8 cellular contexts compared by ENCODE assay signal in genomic region chr1:149885364-149886111, GRCh38. TPM values are rescaled to one million over a fixed set of nuclear protein-coding genes. Genes with fewer than 3 reads are reported as not detected.
DNase-seq lines count a peak whose midpoint lies in the region; ATAC-seq and TF ChIP-seq lines count a peak whose summit lies in the region.

No MANE protein-coding gene starts in this region.

- H3K9me3 ChIP-seq in KOPT-K1 (ENCODE audit: insufficient read depth, low read length, poor library complexity, severe bottlenecking) = no peaks in the 10 kb centered on the region

- peak; percentile 14 to 22 for ATAC-seq in stimulated activated naive B cell treated with anti-CD40 and anti-IgM and Interleukin-4, amounts not matched to agents 10 μg/mL and 1 μg/mL and 100 μg/mL, for 72 hours (replicated peaks)
- ATAC-seq in GM18867 (IDR thresholded peaks at IDR 0.05; ENCODE audit: unreplicated experiment) = no peak

- H3K27ac Mint-ChIP-seq in stimulated activated naive B cell treated with anti-CD40 and anti-IgM and Interleukin-4, amounts not matched to agents 10 μg/mL and 1 μg/mL and 100 μg/mL, for 72 hours = no peak overlapping the region

- no peaks in the 10 kb centered on the region for H3K36me3 Mint-ChIP-seq in stimulated activated naive B cell treated with anti-CD40 and anti-IgM and Interleukin-4, amounts not matched to agents 10 μg/mL and 1 μg/mL and 100 μg/mL, for 72 hours

- DNase-seq in Caki2 (ENCODE audit: low read depth) = peak; percentile 89
- peak; percentile 37 for DNase-seq in activated T-helper 1 cell treated with Interleukin-2 at 50 U/mL for 16 hours (ENCODE audit: low read depth)
- DNase-seq in fibroblast of gingiva (ENCODE audit: low read depth) = peak; percentile 87
- DNase-seq in myocyte (ENCODE audit: low read depth) = peak; percentile 92
- DNase-seq in stimulated activated naive B cell treated with anti-CD40 and anti-IgM and Interleukin-4, amounts not matched to agents 10 μg/mL and 1 μg/mL and 100 μg/mL, for 72 hours = peak; percentile 75

- in situ Hi-C loops in Caki2 (cut with HindIII; ENCODE audit: low pct_unique_long_range_greater_than_20kb, low sequenced_read_pairs) = no loop called here

- H3K36me3 ChIP-seq in KOPT-K1 (ENCODE audit: insufficient read depth, low read length) = no peaks in the 10 kb centered on the region

- no peak overlapping the region for H3K4me3 Mint-ChIP-seq in stimulated activated naive B cell treated with anti-CD40 and anti-IgM and Interleukin-4, amounts not matched to agents 10 μg/mL and 1 μg/mL and 100 μg/mL, for 72 hours

- H3K27me3 Mint-ChIP-seq in stimulated activated naive B cell treated with anti-CD40 and anti-IgM and Interleukin-4, amounts not matched to agents 10 μg/mL and 1 μg/mL and 100 μg/mL, for 72 hours = no peaks in the 10 kb centered on the region

- peak overlapping the region; percentile 93 for H3K27ac ChIP-seq in KOPT-K1 (ENCODE audit: low read depth, low read length, poor library complexity, severe bottlenecking)

- H3K4me1 Mint-ChIP-seq in stimulated activated naive B cell treated with anti-CD40 and anti-IgM and Interleukin-4, amounts not matched to agents 10 μg/mL and 1 μg/mL and 100 μg/mL, for 72 hours = peaks cover 10% of the 10 kb centered on the region in 2 donors

- H3K9me3 Mint-ChIP-seq in stimulated activated naive B cell treated with anti-CD40 and anti-IgM and Interleukin-4, amounts not matched to agents 10 μg/mL and 1 μg/mL and 100 μg/mL, for 72 hours = no peaks in the 10 kb centered on the region

TF ChIP-seq in PFSK-1, 5 proteins besides CTCF, POLR2A, EP300 and RAD21:
- TF ChIP-seq TAF1 (IDR thresholded peaks at IDR 0.05; ENCODE audit: borderline replicate concordance, insufficient read depth, low read length) (no peak; the same call in 1 of the 2 replicates), FOXP2 (optimal IDR thresholded peaks at IDR 0.05; ENCODE audit: borderline replicate concordance, extremely low read depth, extremely low read length, insufficient read depth) (peak; percentile 67), POLR2AphosphoS5 (IDR thresholded peaks at IDR 0.05; ENCODE audit: low read depth, low read length) (peak; percentile 82; the same call in 1 of the 2 replicates), SIN3A (IDR thresholded peaks at IDR 0.05; ENCODE audit: borderline replicate concordance, insufficient read depth, low read length) (peak; percentile 86; the same call in 1 of the 2 replicates)
- TF ChIP-seq, protein P1, sequence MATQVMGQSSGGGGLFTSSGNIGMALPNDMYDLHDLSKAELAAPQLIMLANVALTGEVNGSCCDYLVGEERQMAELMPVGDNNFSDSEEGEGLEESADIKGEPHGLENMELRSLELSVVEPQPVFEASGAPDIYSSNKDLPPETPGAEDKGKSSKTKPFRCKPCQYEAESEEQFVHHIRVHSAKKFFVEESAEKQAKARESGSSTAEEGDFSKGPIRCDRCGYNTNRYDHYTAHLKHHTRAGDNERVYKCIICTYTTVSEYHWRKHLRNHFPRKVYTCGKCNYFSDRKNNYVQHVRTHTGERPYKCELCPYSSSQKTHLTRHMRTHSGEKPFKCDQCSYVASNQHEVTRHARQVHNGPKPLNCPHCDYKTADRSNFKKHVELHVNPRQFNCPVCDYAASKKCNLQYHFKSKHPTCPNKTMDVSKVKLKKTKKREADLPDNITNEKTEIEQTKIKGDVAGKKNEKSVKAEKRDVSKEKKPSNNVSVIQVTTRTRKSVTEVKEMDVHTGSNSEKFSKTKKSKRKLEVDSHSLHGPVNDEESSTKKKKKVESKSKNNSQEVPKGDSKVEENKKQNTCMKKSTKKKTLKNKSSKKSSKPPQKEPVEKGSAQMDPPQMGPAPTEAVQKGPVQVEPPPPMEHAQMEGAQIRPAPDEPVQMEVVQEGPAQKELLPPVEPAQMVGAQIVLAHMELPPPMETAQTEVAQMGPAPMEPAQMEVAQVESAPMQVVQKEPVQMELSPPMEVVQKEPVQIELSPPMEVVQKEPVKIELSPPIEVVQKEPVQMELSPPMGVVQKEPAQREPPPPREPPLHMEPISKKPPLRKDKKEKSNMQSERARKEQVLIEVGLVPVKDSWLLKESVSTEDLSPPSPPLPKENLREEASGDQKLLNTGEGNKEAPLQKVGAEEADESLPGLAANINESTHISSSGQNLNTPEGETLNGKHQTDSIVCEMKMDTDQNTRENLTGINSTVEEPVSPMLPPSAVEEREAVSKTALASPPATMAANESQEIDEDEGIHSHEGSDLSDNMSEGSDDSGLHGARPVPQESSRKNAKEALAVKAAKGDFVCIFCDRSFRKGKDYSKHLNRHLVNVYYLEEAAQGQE (IDR thresholded peaks at IDR 0.05; ENCODE audit: insufficient read depth in 1 of 2, low read depth in 2 of 2, low read length in 2 of 2) = no peak

RNA-seq across cellular contexts. Expression of gene BOLA1, which starts 13.8 kb away (rescaled TPM):
- total RNA-seq in Caki2 (2014; rRNA removed; shearing (Covaris generic); ENCODE audit: low replicate concordance) = 33.7 and 67.6 TPM in 2 replicates
- polyA plus RNA-seq in PFSK-1 (2012; ENCODE audit: insufficient read length, low read depth) = 18.9 TPM
- 12.5 and 20.2 TPM in 2 replicates for total RNA-seq in myocyte
- polyA plus RNA-seq in myocyte (2012) = 19.5 TPM

RNA-seq across cellular contexts. Expression of gene SV2A, which starts 32.1 kb away (rescaled TPM):
- total RNA-seq in Caki2 (2014; rRNA removed; shearing (Covaris generic); ENCODE audit: low replicate concordance) = 0.09 TPM in 1 of 2 replicates, not detected in the other
- polyA plus RNA-seq in PFSK-1 (2012; ENCODE audit: insufficient read length, low read depth) = 0.14 TPM
- total RNA-seq in myocyte = 3.0 and 4.0 TPM in 2 replicates
- polyA plus RNA-seq in myocyte (2012) = 15.3 TPM

RNA-seq across cellular contexts. Expression of gene SF3B4, which starts 42.1 kb away (rescaled TPM):
- 28.3 and 30.6 TPM in 2 replicates for total RNA-seq in Caki2 (2014; rRNA removed; shearing (Covaris generic); ENCODE audit: low replicate concordance)
- polyA plus RNA-seq in PFSK-1 (2012; ENCODE audit: insufficient read length, low read depth) = 65.6 TPM
- total RNA-seq in myocyte = 11.0 and 11.8 TPM in 2 replicates
- polyA plus RNA-seq in myocyte (2012) = 48.5 TPM

RNA-seq across cellular contexts. Expression of gene MTMR11, which starts 51.1 kb away (rescaled TPM):
- total RNA-seq in Caki2 (2014; rRNA removed; shearing (Covaris generic); ENCODE audit: low replicate concordance) = 12.9 and 13.8 TPM in 2 replicates
- 2.9 TPM for polyA plus RNA-seq in PFSK-1 (2012; ENCODE audit: insufficient read length, low read depth)
- total RNA-seq in myocyte = 2.3 and 2.4 TPM in 2 replicates
- polyA plus RNA-seq in myocyte (2012) = 8.1 TPM

Comparison
In these comparisons a context has a peak if more than half of its experiments do, and no peak if none do; other contexts are left out.
1. DNase-seq: peak in every context shown above with its lines; median percentile 92 in myocyte; 89 in Caki2; 87 in fibroblast of gingiva; 75 in stimulated activated naive B cell treated with anti-CD40 and anti-IgM and Interleukin-4, amounts not matched to agents 10 μg/mL and 1 μg/mL and 100 μg/mL, for 72 hours; 37 in activated T-helper 1 cell treated with Interleukin-2 at 50 U/mL for 16 hours.